ENCODE assay signal across 14 cellular contexts in genomic region chr9:86279839-86280238, GRCh38. TPM values are rescaled to one million over a fixed set of nuclear protein-coding genes. Genes with fewer than 3 reads are reported as not detected.
DNase-seq lines count a peak whose midpoint lies in the region; ATAC-seq and TF ChIP-seq lines count a peak whose summit lies in the region.
"Had no signal": no experiment of that assay in that cellular context is flagged by ENCODE, and none has a peak within 500 bp of the region (broad histone marks: within the 10 kb centered on the region; RNA-seq: fewer than 3 reads in every experiment).

No MANE protein-coding gene starts in this region.

- H3K36me3 Mint-ChIP-seq in HFFc6 (ENCODE audit: low read depth) (peaks cover 6% of the 10 kb centered on the region), natural killer cell (no peaks in the 10 kb centered on the region)

- H3K4me3 Mint-ChIP-seq in HFFc6 (peak overlapping the region; percentile 94), natural killer cell (peak overlapping the region; percentile 71)

- H3K27me3 Mint-ChIP-seq in HFFc6 (ENCODE audit: insufficient read depth) (peaks cover 2% of the 10 kb centered on the region; the same call in 1 of the 2 replicates), natural killer cell (ENCODE audit: low read depth in 2 of 2) (no peaks in the 10 kb centered on the region)

- no peaks in the 10 kb centered on the region for H3K27me3 ChIP-seq in BLaER1 treated with 17β-estradiol and CSF1 and Interleukin-3, amounts not matched to agents 10 nM and 100 nM
- H3K27me3 ChIP-seq in SJCRH30: no peaks in the 10 kb centered on the region
- H3K27me3 ChIP-seq in BE2C: no peaks in the 10 kb centered on the region
- H3K27me3 ChIP-seq: esophagus squamous epithelium had no signal

- TF ChIP-seq CTCF in HFFc6 (IDR thresholded peaks at IDR 0.05): no peak
- no peak for TF ChIP-seq CTCF in natural killer cell (IDR thresholded peaks at IDR 0.05)
- no peak for TF ChIP-seq CTCF in BE2C (IDR thresholded peaks at IDR 0.05; ENCODE audit: low read depth, low read length)

- H3K9me3 ChIP-seq in BLaER1 treated with 17β-estradiol and CSF1 and Interleukin-3, amounts not matched to agents 10 nM and 100 nM (replicated peaks in 1 of 11): no peaks in the 10 kb centered on the region
- no peaks in the 10 kb centered on the region for H3K9me3 ChIP-seq in SJCRH30 (replicated peaks)
- no peaks in the 10 kb centered on the region for H3K9me3 ChIP-seq in BE2C
- H3K9me3 ChIP-seq: esophagus squamous epithelium had no signal

- intact Hi-C loops in natural killer cell (cut with micrococcal nuclease): loop anchor here (5.0 to 10.0 kb wide), 2 partner anchors 57 to 75 kb away; no protein-coding TSS in a partner anchor

- H3K4me1 Mint-ChIP-seq in HFFc6 (ENCODE audit: low read depth) (peaks cover 47% of the 10 kb centered on the region), natural killer cell (peaks cover 38 to 42% of the 10 kb centered on the region in 2 donors)

- no peak overlapping the region for H3K9ac ChIP-seq in BLaER1 treated with 17β-estradiol and CSF1 and Interleukin-3, amounts not matched to agents 10 nM and 100 nM

- no peak for DNase-seq in HFFc6
- DNase-seq in amniotic epithelial cell (ENCODE audit: low read depth): peak; percentile 36
- DNase-seq in natural killer cell: no peak
- DNase-seq in SJCRH30: no peak
- DNase-seq in inferior parietal cortex (ENCODE audit: extremely low spot score): no peak
- DNase-seq in BE2C: no peak
- no peak for DNase-seq in epidermal melanocyte (ENCODE audit: insufficient read length, low spot score)
- DNase-seq: activated gamma-delta T cell; esophagus squamous epithelium; NCI-H187 treated with DMSO at 0.1 percent for 48 hours; NK-92 treated with Interleukin-12 subunit alpha and Interleukin-12 subunit beta, amount 100 ng/mL, for 24 hours; stimulated activated CD4-positive, alpha-beta T cell treated with anti-CD3 and anti-CD28 coated beads, Interleukin-4, amount 100 ng/mL, for 4 hours had no signal

- peaks cover 24 to 56% (median 42%) of the 10 kb centered on the region in 10 experiments for H3K4me1 ChIP-seq in BLaER1 treated with 17β-estradiol and CSF1 and Interleukin-3, amounts not matched to agents 10 nM and 100 nM
- no peaks in the 10 kb centered on the region; the same call in 1 of the 2 replicates for H3K4me1 ChIP-seq in SJCRH30
- H3K4me1 ChIP-seq in BE2C: peaks cover 4% of the 10 kb centered on the region; the same call in 1 of the 2 replicates

- peak overlapping the region; percentile 81 to 94 (median 88); a peak in 21 of 22 replicates for H3K4me2 ChIP-seq in BLaER1 treated with 17β-estradiol and CSF1 and Interleukin-3, amounts not matched to agents 10 nM and 100 nM

- H3K27ac ChIP-seq in BLaER1 treated with 17β-estradiol and CSF1 and Interleukin-3, amounts not matched to agents 10 nM and 100 nM: no peak overlapping the region
- H3K27ac ChIP-seq in SJCRH30: no peak overlapping the region
- H3K27ac ChIP-seq: esophagus squamous epithelium had no signal

- H3K4me3 ChIP-seq in BLaER1 treated with 17β-estradiol and CSF1 and Interleukin-3, amounts not matched to agents 10 nM and 100 nM: no peak overlapping the region
- H3K4me3 ChIP-seq in SJCRH30 (no peak overlapping the region), BE2C (ENCODE audit: low read depth, low read length) (no peak overlapping the region)
- H3K4me3 ChIP-seq: esophagus squamous epithelium had no signal

- peaks cover 36 to 77% (median 63%) of the 10 kb centered on the region in 11 experiments; a peak in 21 of 22 replicates for H4K20me1 ChIP-seq in BLaER1 treated with 17β-estradiol and CSF1 and Interleukin-3, amounts not matched to agents 10 nM and 100 nM

- peaks cover 9 to 51% (median 18%) of the 10 kb centered on the region in 11 experiments; a peak in 18 of 22 replicates for H3K36me3 ChIP-seq in BLaER1 treated with 17β-estradiol and CSF1 and Interleukin-3, amounts not matched to agents 10 nM and 100 nM
- H3K36me3 ChIP-seq in SJCRH30: peaks cover 9% of the 10 kb centered on the region
- H3K36me3 ChIP-seq in BE2C: peaks cover 7% of the 10 kb centered on the region; the same call in 1 of the 2 replicates

- no peaks in the 10 kb centered on the region for H3K9me3 Mint-ChIP-seq in HFFc6
- H3K9me3 Mint-ChIP-seq in natural killer cell: no peaks in the 10 kb centered on the region

- ATAC-seq in natural killer cell: no peak
- ATAC-seq: activated CD4-positive, CD25-positive, alpha-beta regulatory T cell treated with anti-CD3 and anti-CD28 coated beads, Interleukin-2, amount 50 U/mL, for 24 hours had no signal

- H3K27ac Mint-ChIP-seq in HFFc6 (peak overlapping the region; percentile 5; the same call in 1 of the 2 replicates), natural killer cell (peak overlapping the region; percentile 18 to 65)

RNA-seq across cellular contexts. Expression of gene ISCA1, which starts 2.5 kb away (rescaled TPM):
- total RNA-seq in HFFc6 (2021; fragmentation: NEBNext Ultra II Directional; extraction: Animal tissue kit (Norgen Biotek cat#: 25700)): 10 to 100 TPM; 20.2 to 29.5 (median 25.7) TPM
- 10 to 100 TPM; 57.3 to 67.6 (median 63.4) TPM for total RNA-seq in natural killer cell
- total RNA-seq in SJCRH30 (2014; rRNA removed; shearing (Covaris generic)): 93.1 and 100.0 TPM in 2 replicates
- polyA plus RNA-seq in BE2C (2012; ENCODE audit: insufficient read depth, insufficient read length, low read depth): 23.6 TPM

RNA-seq across cellular contexts. Expression of gene C9orf153, which starts 20.4 kb away (rescaled TPM):
- total RNA-seq in HFFc6 (2021; fragmentation: NEBNext Ultra II Directional; extraction: Animal tissue kit (Norgen Biotek cat#: 25700)): not detected
- total RNA-seq in natural killer cell: under 1 TPM in 2 of 3 donors, not detected in 1; 0.28 to 0.63 TPM
- total RNA-seq in SJCRH30 (2014; rRNA removed; shearing (Covaris generic)): 0.43 and 0.55 TPM in 2 replicates
- not detected for polyA plus RNA-seq in BE2C (2012; ENCODE audit: insufficient read depth, insufficient read length, low read depth)
- total RNA-seq: esophagus squamous epithelium had no signal
